ENCODE assay signal across 24 cellular contexts in genomic region chr4:138487217-138487616, GRCh38.
DNase-seq lines count a peak whose midpoint lies in the region; ATAC-seq, FAIRE-seq and TF ChIP-seq lines count a peak whose summit lies in the region.
"Had no signal": no experiment of that assay in that cellular context is flagged by ENCODE, and none has a peak within 500 bp of the region (broad histone marks: within the 10 kb centered on the region; RNA-seq: fewer than 3 reads in every experiment).

No MANE protein-coding gene starts in this region.

- DNase-seq in GM23338 (ENCODE audit: low spot score): no peak
- DNase-seq in NCI-H146 treated with DMSO at 0.1 percent for 48 hours (lab: John Stamatoyannopoulos, UW; ENCODE audit: unreplicated experiment): peak; percentile 0
- DNase-seq in H1 (ENCODE audit: low read depth in 1 of 2, low spot score in 2 of 2): no peak
- DNase-seq in activated CD4-positive, alpha-beta T cell treated with anti-CD3 and anti-CD28 coated beads, Interleukin-2, amount 50 U/mL, for 1 hour: no peak
- DNase-seq in NCI-H345 treated with DMSO at 0.1 percent for 48 hours (lab: John Stamatoyannopoulos, UW; ENCODE audit: unreplicated experiment): no peak
- DNase-seq: 8988T; ACHN; AML-193; BE2C; CD4-positive, alpha-beta T cell; CD8-positive, alpha-beta memory T cell; DMS 273 treated with DMSO at 0.1 percent for 48 hours; GF-D8; GM23248; HFFc6 had no signal

- no peaks in the 10 kb centered on the region for H3K36me3 Mint-ChIP-seq in GM23338 (ENCODE audit: low read depth)
- H3K36me3 Mint-ChIP-seq: CD14-positive monocyte; CD8-positive, alpha-beta memory T cell had no signal

- H2BK15ac ChIP-seq in H1 (ENCODE audit: low read length): no peak overlapping the region

- no peak overlapping the region for H2BK12ac ChIP-seq in H1 (ENCODE audit: low read depth, low read length)

- no peaks in the 10 kb centered on the region for H3K27me3 ChIP-seq in GM23338 (ENCODE audit: insufficient read depth)
- no peaks in the 10 kb centered on the region for H3K27me3 ChIP-seq in H1 (replicated peaks in 1 of 4; ENCODE audit: control insufficient read depth in 3 of 4, extremely low read depth in 1 of 4, insufficient read depth in 3 of 4, low read length in 3 of 4)
- H3K27me3 ChIP-seq: BE2C; BLaER1 treated with 17β-estradiol and CSF1 and Interleukin-3, amounts not matched to agents 10 nM and 100 nM had no signal

- no peaks in the 10 kb centered on the region for H3F3A ChIP-seq in GM23338 (replicated peaks; ENCODE audit: low read depth)

- ATAC-seq in GM23338 (no peak), GM19328 (IDR thresholded peaks at IDR 0.05; ENCODE audit: unreplicated experiment) (no peak)
- ATAC-seq: A549 had no signal

- no peak overlapping the region for H2AK5ac ChIP-seq in H1 (ENCODE audit: low read depth, low read length)

- POLR2A ChIA-PET in H1 (lab: Charles Lee; ENCODE audit: partially characterized antibody): interaction anchor here (1.4 kb wide), 1 partner anchor 245 kb away, joined by 6 read pairs; the partner anchor contains the start of gene SLC7A11

- H4K5ac ChIP-seq in H1 (ENCODE audit: insufficient read length, low read depth, low read length): no peak overlapping the region

- TF ChIP-seq CTCF in GM23338 (conservative IDR thresholded peaks at IDR 0.05; ENCODE audit: low read depth in 2 of 2): no peak
- TF ChIP-seq CTCF in H1 (IDR thresholded peaks at IDR 0.05; ENCODE audit: control extremely low read depth in 1 of 3, insufficient read depth in 1 of 3, low read depth in 1 of 3, low read length in 3 of 3): no peak

- H2AFZ ChIP-seq in GM23338: no peak overlapping the region
- H2AFZ ChIP-seq in H1 (ENCODE audit: low read length): no peak overlapping the region
- H2AFZ ChIP-seq: GM23248 had no signal

- no peak overlapping the region for H3K4me3 ChIP-seq in GM23338
- H3K4me3 ChIP-seq in H1 (ENCODE audit: extremely low read depth in 1 of 4, insufficient read depth in 2 of 4, low read depth in 3 of 4, low read length in 4 of 4): no peak overlapping the region
- H3K4me3 ChIP-seq: A549; BLaER1 treated with 17β-estradiol and CSF1 and Interleukin-3, amounts not matched to agents 10 nM and 100 nM; GM23248; HAP-1 had no signal

- H3K23ac ChIP-seq in H1 (ENCODE audit: insufficient read length): no peak overlapping the region

- H3K4me2 ChIP-seq in GM23338 (0 out of 2 replicates have a peak overlapping the region, but pooled peaks have one; percentile 46), H1 (ENCODE audit: insufficient read depth in 1 of 2, low read depth in 2 of 2, low read length in 2 of 2) (no peak overlapping the region)
- H3K4me2 ChIP-seq: A549; BLaER1 treated with 17β-estradiol and CSF1 and Interleukin-3, amounts not matched to agents 10 nM and 100 nM had no signal

- H3K36me3 ChIP-seq in GM23338 (ENCODE audit: insufficient read depth) (no peaks in the 10 kb centered on the region), H1 (ENCODE audit: control insufficient read depth in 2 of 4, insufficient read depth in 4 of 4, low read length in 3 of 4) (no peaks in the 10 kb centered on the region)
- H3K36me3 ChIP-seq: BE2C; BLaER1 treated with 17β-estradiol and CSF1 and Interleukin-3, amounts not matched to agents 10 nM and 100 nM; HAP-1 had no signal

- peaks cover 18% of the 10 kb centered on the region; the same call in 2 of the 3 replicates for H3K4me1 Mint-ChIP-seq in GM23338
- H3K4me1 Mint-ChIP-seq: CD8-positive, alpha-beta memory T cell had no signal

- H3K4me3 Mint-ChIP-seq in GM23338: no peak overlapping the region
- H3K4me3 Mint-ChIP-seq: CD14-positive monocyte; CD4-positive, alpha-beta T cell; CD8-positive, alpha-beta memory T cell had no signal

- peaks cover 4% of the 10 kb centered on the region for H3K9me2 ChIP-seq in GM23338 (ENCODE audit: insufficient read depth)

- no peaks in the 10 kb centered on the region for H3K23me2 ChIP-seq in H1 (ENCODE audit: low read depth, low read length)

- no peak for TF ChIP-seq POLR2A in H1 (IDR thresholded peaks at IDR 0.05; ENCODE audit: control extremely low read depth in 1 of 2, low read depth in 2 of 2, low read length in 2 of 2)

- peaks cover 17% of the 10 kb centered on the region for H3K4me1 ChIP-seq in GM23338 (ENCODE audit: insufficient read depth)
- peaks cover 0 to 4% (median 0%) of the 10 kb centered on the region in 4 experiments; a peak in 2 of 7 replicates for H3K4me1 ChIP-seq in H1 (replicated peaks in 1 of 4; ENCODE audit: control insufficient read depth in 3 of 4, insufficient read depth in 4 of 4, low read length in 3 of 4)
- H3K4me1 ChIP-seq: A549, BE2C had no signal

- no peak overlapping the region for H2BK5ac ChIP-seq in H1 (ENCODE audit: low read depth, low read length)

- H2BK120ac ChIP-seq in H1 (replicated peaks; ENCODE audit: low read depth, low read length): no peak overlapping the region

- FAIRE-seq in H1 (lab: Jason Lieb, UNC): no peak
- FAIRE-seq: A549, D721Med, GM12891, GM18507, H54 had no signal

- H2BK20ac ChIP-seq in H1 (ENCODE audit: low read length): no peak overlapping the region

- H3K4ac ChIP-seq in H1 (replicated peaks; ENCODE audit: insufficient read length, low read depth, low read length): no peak overlapping the region

- no peak overlapping the region for H3K9ac ChIP-seq in H1 (replicated peaks in 1 of 4; ENCODE audit: extremely low read depth in 1 of 4, low read depth in 3 of 4, low read length in 3 of 4)
- H3K9ac ChIP-seq: BLaER1 treated with 17β-estradiol and CSF1 and Interleukin-3, amounts not matched to agents 10 nM and 100 nM; GM23248 had no signal

- no peak for TF ChIP-seq RAD21 in H1 (IDR thresholded peaks at IDR 0.05 in 1 of 2, conservative IDR thresholded peaks at IDR 0.05 in 1 of 2; ENCODE audit: low read depth in 2 of 2, low read length in 2 of 2)

- H4K20me1 ChIP-seq in GM23338 (replicated peaks; ENCODE audit: insufficient read depth): no peaks in the 10 kb centered on the region
- no peaks in the 10 kb centered on the region for H4K20me1 ChIP-seq in H1 (replicated peaks in 1 of 2; ENCODE audit: control insufficient read depth in 1 of 2, insufficient read depth in 2 of 2, low read length in 2 of 2)
- H4K20me1 ChIP-seq: BLaER1 treated with 17β-estradiol and CSF1 and Interleukin-3, amounts not matched to agents 10 nM and 100 nM had no signal

- CTCF ChIA-PET in H1 (lab: Charles Lee; ENCODE audit: partially characterized antibody): interaction anchor here (0.6 to 0.7 kb wide), 4 partner anchors 36 to 1710 kb away, joined by 3 to 4 read pairs (median 3); no protein-coding TSS in a partner anchor

- H3K27ac ChIP-seq in GM23338 (ENCODE audit: low read depth): no peak overlapping the region
- no peak overlapping the region for H3K27ac ChIP-seq in H1 (ENCODE audit: low read depth, low read length)
- H3K27ac ChIP-seq: A549; BLaER1 treated with 17β-estradiol and CSF1 and Interleukin-3, amounts not matched to agents 10 nM and 100 nM; GM23248 had no signal

- peak overlapping the region; percentile 64; the same call in 1 of the 2 replicates for H3K27ac Mint-ChIP-seq in GM23338
- H3K27ac Mint-ChIP-seq: CD14-positive monocyte; CD4-positive, alpha-beta T cell; CD8-positive, alpha-beta memory T cell had no signal

- H4K8ac ChIP-seq in H1 (ENCODE audit: extremely low read depth, insufficient read depth, low read length): no peak overlapping the region

- no peaks in the 10 kb centered on the region for H3K79me1 ChIP-seq in H1 (ENCODE audit: low read depth, low read length)

- TF ChIP-seq EP300 in H1 (IDR thresholded peaks at IDR 0.05; ENCODE audit: borderline replicate concordance in 1 of 2, low read depth in 2 of 2, low read length in 2 of 2): no peak

- no peak overlapping the region for H3K18ac ChIP-seq in H1 (ENCODE audit: extremely low read depth, low read length)

- no peaks in the 10 kb centered on the region for H3K9me3 ChIP-seq in H1 (ENCODE audit: insufficient read depth in 2 of 2, low read depth in 1 of 2, low read length in 1 of 2)
- H3K9me3 ChIP-seq: A549, BE2C, HAP-1 had no signal

- H3K14ac ChIP-seq in H1 (ENCODE audit: insufficient read length): no peak overlapping the region

- H3K56ac ChIP-seq in H1 (replicated peaks; ENCODE audit: insufficient read length, low read depth, low read length): no peak overlapping the region

- H3K9me3 Mint-ChIP-seq in GM23338: 0 out of 3 replicates have a peak, but pooled peaks cover 2% of the 10 kb centered on the region
- H3K9me3 Mint-ChIP-seq: HFFc6 had no signal

- no peak overlapping the region for H4K91ac ChIP-seq in H1 (replicated peaks; ENCODE audit: insufficient read length, low read length)

- no peaks in the 10 kb centered on the region for H3K27me3 Mint-ChIP-seq in GM23338 (ENCODE audit: insufficient read depth, low read depth, poor library complexity)
- H3K27me3 Mint-ChIP-seq: CD4-positive, alpha-beta T cell; CD8-positive, alpha-beta memory T cell had no signal

- no peaks in the 10 kb centered on the region for H3K79me2 ChIP-seq in GM23338 (replicated peaks; ENCODE audit: insufficient read depth)
- H3K79me2 ChIP-seq in H1 (ENCODE audit: control insufficient read depth in 1 of 2, insufficient read depth in 2 of 2, low read length in 2 of 2): no peaks in the 10 kb centered on the region

- 60% methylated on average over 2 of the region's 2 CpGs; no CpG with 5 or more reads in 1 of the 2 experiments for whole genome bisulfite sequencing in H1 (ENCODE audit: extremely low coverage in 1 of 2, insufficient coverage in 1 of 2, insufficient read length in 1 of 2, insufficient replicate concordance in 2 of 2, low coverage in 1 of 2, low lambda C conversion rate in 2 of 2, missing lambda C conversion rate in 1 of 2), 2 experiments

TF ChIP-seq in H1, 55 proteins besides CTCF, POLR2A, EP300 and RAD21 (continues in another document):
- TF ChIP-seq TAF1 (IDR thresholded peaks at IDR 0.05; ENCODE audit: low read depth, low read length): no peak
